17 cellular contexts compared by ENCODE assay signal in genomic region chr4:173024203-173024602, GRCh38.
"Had no signal": no experiment of that assay in that cellular context is flagged by ENCODE, and none has a peak within 500 bp of the region (broad histone marks: within the 10 kb centered on the region; RNA-seq: fewer than 3 reads in every experiment).

No MANE protein-coding gene starts in this region.

- H3K4me3 ChIP-seq: lung, spleen, upper lobe of right lung had no signal

- H3K9me3 ChIP-seq: spleen, upper lobe of right lung had no signal

- DNase-seq: activated B cell treated with CpG ODN at 0.5 μM for 24 hours; activated CD4-positive, alpha-beta T cell treated with anti-CD3 and anti-CD28 coated beads for 36 hours; activated CD4-positive, alpha-beta T cell treated with anti-CD3 and anti-CD28 coated beads, Interleukin-2, amount 50 U/mL, for 4 hours; activated CD8-positive, alpha-beta memory T cell treated with anti-CD3 and anti-CD28 coated beads, Interleukin-2, amount 50 U/mL, for 48 hours; activated naive CD4-positive, alpha-beta T cell treated with Interleukin-2 at 50 U/mL for 16 hours; activated naive CD8-positive, alpha-beta T cell treated with anti-CD3 and anti-CD28 coated beads for 36 hours; activated T-cell treated with anti-CD3 and anti-CD28 coated beads, Interleukin-2, amount 50 U/mL, for 4 hours; foreskin fibroblast; kidney; spleen; stimulated activated CD4-positive, alpha-beta T cell treated with anti-CD3 and anti-CD28 coated beads, Interleukin-4, amount 100 ng/mL, for 24 hours; stimulated activated naive CD4-positive, alpha-beta T cell treated with Interleukin-2 at 50 U/mL for 16 hours; T-helper 17 cell; upper lobe of right lung had no signal

- H3K27ac ChIP-seq: spleen, upper lobe of right lung had no signal

- FAIRE-seq: endometrium, kidney had no signal

- H3K36me3 ChIP-seq: spleen, upper lobe of right lung had no signal

- H3K4me1 ChIP-seq: spleen, upper lobe of right lung had no signal

- H3K27me3 ChIP-seq: spleen, upper lobe of right lung had no signal

- ATAC-seq: activated CD4-positive, alpha-beta T cell treated with anti-CD3 and anti-CD28 coated beads for 36 hours; activated T-cell treated with anti-CD3 and anti-CD28 coated beads, Interleukin-2, amount 50 U/mL, for 4 hours; natural killer cell treated with Interleukin-12 subunit alpha and Interleukin-12 subunit beta and Interleukin-15 and Interleukin-18, amount 100 ng/mL, for 72 hours; T-helper 17 cell; upper lobe of right lung had no signal
